In the genomic region with DNA sequence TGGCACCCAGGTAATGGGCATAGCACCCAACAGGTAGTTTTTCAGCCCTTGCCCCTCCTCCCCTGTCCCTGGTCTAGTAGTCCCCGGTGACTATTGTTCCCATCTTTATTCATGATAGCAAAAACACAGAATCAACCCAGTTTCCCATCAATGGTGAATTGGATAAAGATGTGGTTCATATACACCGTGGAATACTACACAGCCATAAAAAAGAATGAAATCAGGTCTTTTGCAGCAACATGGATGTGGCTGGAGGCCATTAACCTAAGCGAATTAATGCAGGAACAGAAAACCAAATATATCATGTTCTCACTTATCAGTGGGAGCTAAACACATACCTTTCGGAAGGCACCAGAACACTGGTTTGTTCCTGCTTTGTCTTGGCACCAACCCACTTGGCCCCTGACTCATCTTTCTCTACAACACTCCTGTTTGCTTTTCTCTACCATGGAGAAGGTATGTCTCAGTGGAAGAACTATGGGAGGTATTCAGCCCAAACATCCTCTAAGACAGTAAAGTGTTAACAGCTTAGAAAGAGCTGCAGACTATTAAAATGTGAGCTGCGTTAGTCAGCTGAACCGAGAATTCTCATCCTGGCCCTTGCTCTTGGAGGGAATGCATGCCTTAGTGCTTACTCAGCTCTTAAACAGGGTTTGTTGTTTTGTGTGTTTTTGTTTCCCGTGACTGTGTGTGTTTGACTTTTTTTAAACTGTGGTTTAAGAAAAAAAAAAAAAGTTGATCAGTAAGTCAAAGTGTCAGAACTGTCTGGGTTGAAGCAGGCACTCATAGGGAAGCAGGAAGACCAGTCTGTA, we compare ENCODE assay signal across 8 cellular contexts.
A peak's percentile ranks its signal among the peaks of the same experiment; 100 is the strongest.
DNase-seq lines count a peak whose midpoint lies in the region; ATAC-seq, FAIRE-seq and TF ChIP-seq lines count a peak whose summit lies in the region.

No MANE protein-coding gene starts in this region.

- H3K9me3 ChIP-seq in PC-9 (ENCODE audit: insufficient read depth, low read depth) (no peaks in the 10 kb centered on the region), lung (ENCODE audit: control insufficient read depth in 2 of 2, insufficient read depth in 1 of 2, low read length in 1 of 2) (no peaks in the 10 kb centered on the region), transverse colon (no peaks in the 10 kb centered on the region), testis (no peaks in the 10 kb centered on the region)

- intact Hi-C loops in PC-9 (cut with micrococcal nuclease; ENCODE audit: unreplicated experiment) = loop anchor here (1.0 to 5.0 kb wide), 18 partner anchors 26 to 430 kb away; a partner anchor contains a TSS
- intact Hi-C loops in transverse colon (cut with DNase I; ENCODE audit: low total_unique reads) = no loop called here
- intact Hi-C loops in testis (cut with DNase I; ENCODE audit: low total_unique reads) = no loop called here

- H3K4me2 ChIP-seq in PC-9 = peak overlapping the region; percentile 76

- 57 to 68% methylated on average over 7 of the region's 7 CpGs for WGBS in lung, 2 donors
- WGBS in transverse colon (ENCODE audit: low coverage in 1 of 2), 2 donors = 60 to 66% methylated on average over 4 to 7 of the region's 7 CpGs
- WGBS in testis, 2 donors = 70 to 71% methylated on average over 7 of the region's 7 CpGs

- TF ChIP-seq CTCF in PC-9 (conservative IDR thresholded peaks at IDR 0.05) (no peak), lung (IDR thresholded peaks at IDR 0.05; ENCODE audit: control extremely low read depth, extremely low read depth) (no peak), transverse colon (IDR thresholded peaks at IDR 0.05) (no peak), testis (IDR thresholded peaks at IDR 0.05) (no peak)

- H2AFZ ChIP-seq in PC-9 = no peak overlapping the region

- peaks cover 36% of the 10 kb centered on the region for H3F3A ChIP-seq in PC-9 (ENCODE audit: insufficient read depth, low read depth)

- TF ChIP-seq POLR2A in GM12891 (IDR thresholded peaks at IDR 0.05; ENCODE audit: low read depth, low read length) (no peak), transverse colon (IDR thresholded peaks at IDR 0.05) (no peak), testis (IDR thresholded peaks at IDR 0.05) (no peak)

- no peaks in the 10 kb centered on the region for H3K9me2 ChIP-seq in PC-9 (ENCODE audit: insufficient read depth)

- TF ChIP-seq EP300 in transverse colon (IDR thresholded peaks at IDR 0.05; ENCODE audit: low read depth) = no peak

- no peak for DNase-seq in GM12891 (ENCODE audit: insufficient read length, low spot score)
- peak; percentile 74 to 99 for DNase-seq in PC-9
- peak; percentile 94 for DNase-seq in dedifferentiated amniotic fluid mesenchymal stem cell (ENCODE audit: extremely low spot score)
- DNase-seq in lung (ENCODE audit: low spot score) = no peak
- no peak for DNase-seq in transverse colon
- no peak for DNase-seq in testis

- no peak overlapping the region for H3K4me3 ChIP-seq in PC-9
- no peak overlapping the region for H3K4me3 ChIP-seq in lung
- H3K4me3 ChIP-seq in transverse colon = no peak overlapping the region
- H3K4me3 ChIP-seq in testis = no peak overlapping the region

- POLR2A ChIA-PET in PC-9 (lab: Charles Lee; ENCODE audit: unreplicated experiment) = interaction anchor here (0.6 to 1.2 kb wide), 12 partner anchors 32 to 431 kb away, joined by 3 to 25 read pairs (median 6); no protein-coding TSS in a partner anchor

- H3K79me2 ChIP-seq in PC-9 (ENCODE audit: low read depth) = no peaks in the 10 kb centered on the region

- H3K4me1 ChIP-seq in PC-9 (replicated peaks; ENCODE audit: insufficient read depth) (peaks cover 37% of the 10 kb centered on the region), lung (ENCODE audit: control insufficient read depth in 2 of 2, insufficient read depth in 2 of 2, low read length in 2 of 2) (peaks cover 2 to 10% of the 10 kb centered on the region in 2 donors), transverse colon (peaks cover 6 to 20% (median 12%) of the 10 kb centered on the region in 4 donors), testis (peaks cover 14% of the 10 kb centered on the region)

- in situ Hi-C loops in transverse colon (cut with MboI; ENCODE audit: low pct_ligation_motif_present in 1 of 4, low pct_unique_long_range_greater_than_20kb in 1 of 4, low sequenced_read_pairs in 3 of 4) = no loop called here

- H3K27ac ChIP-seq in PC-9 (peak overlapping the region; percentile 88), lung (ENCODE audit: low read depth in 1 of 2, low read length in 1 of 2) (peak overlapping the region; percentile 54 to 74), transverse colon (peak overlapping the region; percentile 55 to 70 (median 57)), testis (peak overlapping the region in 1 of 2 donors; percentile 67)

- CTCF ChIA-PET in PC-9 (lab: Charles Lee) = interaction anchor here (0.6 to 1.2 kb wide), 4 partner anchors 41 to 426 kb away, joined by 3 to 10 read pairs (median 4); no protein-coding TSS in a partner anchor

- ATAC-seq in lung (ENCODE audit: insufficient read depth, low FRiP score) (peak; percentile 70), HG02678 (IDR thresholded peaks at IDR 0.05; ENCODE audit: unreplicated experiment) (no peak), GM21367 (IDR thresholded peaks at IDR 0.05; ENCODE audit: unreplicated experiment) (no peak)

- H3K27me3 ChIP-seq in PC-9 (ENCODE audit: insufficient read depth, low read depth) (no peaks in the 10 kb centered on the region), lung (ENCODE audit: control insufficient read depth, insufficient read depth) (no peaks in the 10 kb centered on the region), transverse colon (no peaks in the 10 kb centered on the region), testis (no peaks in the 10 kb centered on the region)

- H3K36me3 ChIP-seq in PC-9 (ENCODE audit: low read depth) (no peaks in the 10 kb centered on the region), lung (ENCODE audit: control insufficient read depth in 2 of 2, insufficient read depth in 2 of 2, low read length in 2 of 2) (no peaks in the 10 kb centered on the region), transverse colon (no peaks in the 10 kb centered on the region), testis (ENCODE audit: low read depth, missing control alignments) (no peaks in the 10 kb centered on the region)

- FAIRE-seq in GM12891 (lab: Jason Lieb, UNC) = peak; percentile 23

- no TSS peak for BruUV-seq in PC-9 (replicated peaks; lab: Mats Ljungman, UMichigan)

- H4K20me1 ChIP-seq in PC-9 (ENCODE audit: insufficient read depth) = no peaks in the 10 kb centered on the region

TF ChIP-seq in GM12891, 5 proteins besides CTCF, POLR2A, EP300 and RAD21:
- no peak for TF ChIP-seq POLR2AphosphoS5 (IDR thresholded peaks at IDR 0.05; ENCODE audit: low read depth, low read length)
- no peak for TF ChIP-seq TAF1 (IDR thresholded peaks at IDR 0.05; ENCODE audit: low read depth, low read length)
- no peak for TF ChIP-seq SPI1 (IDR thresholded peaks at IDR 0.05; ENCODE audit: low read depth, low read length)
- no peak for TF ChIP-seq PAX5 (IDR thresholded peaks at IDR 0.05; ENCODE audit: insufficient read depth, low read length, severe bottlenecking)
- TF ChIP-seq POU2F2 (IDR thresholded peaks at IDR 0.05; ENCODE audit: low read depth, low read length) = no peak

Comparison
In these comparisons a context has a peak if more than half of its experiments do, and no peak if none do; other contexts are left out.
1. DNase-seq: peak in PC-9 (2 of 2) and dedifferentiated amniotic fluid mesenchymal stem cell (single experiment); none in GM12891 (single experiment), lung (single experiment), transverse colon (single experiment) and testis (single experiment).